In the genomic region with DNA sequence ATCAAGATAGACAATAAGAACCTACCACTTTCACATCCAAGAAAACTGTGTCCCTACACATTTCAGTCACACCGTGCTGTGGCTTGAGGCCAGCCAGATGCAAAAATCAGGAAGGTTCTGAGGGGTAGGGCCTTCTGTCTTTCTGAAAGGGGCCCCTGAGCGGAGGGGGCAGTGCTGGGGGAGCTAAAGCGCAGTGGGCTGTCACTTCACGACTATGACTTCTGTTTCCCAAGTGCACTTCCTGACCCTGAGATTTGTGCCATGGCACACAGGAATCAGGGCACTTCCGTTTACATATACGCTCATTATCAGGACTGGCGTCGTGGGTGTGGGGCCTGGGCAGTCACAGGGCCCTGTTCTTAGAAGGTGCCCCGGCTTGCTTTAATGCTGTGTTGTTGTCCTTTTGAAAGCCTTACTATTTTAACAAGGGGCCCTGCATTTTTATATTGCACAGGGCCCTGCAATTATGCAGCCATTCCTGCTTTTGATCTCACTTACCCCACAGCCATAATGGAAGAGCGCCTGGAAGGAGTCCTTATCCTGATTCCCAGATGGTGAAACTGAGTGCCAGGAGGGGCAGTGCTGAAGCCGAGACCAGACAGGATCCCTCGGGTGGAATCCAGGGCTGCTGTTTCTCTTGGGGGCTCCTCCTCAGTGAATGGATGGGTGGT, we compare ENCODE assay signal across 1 cellular context.
TF ChIP-seq lines count a peak whose summit lies in the region.

No MANE protein-coding gene starts in this region.

TF ChIP-seq in HepG2, 621 proteins besides CTCF, POLR2A, EP300 and RAD21 (continued from another document and continues in another):
- TF ChIP-seq, protein P1, sequence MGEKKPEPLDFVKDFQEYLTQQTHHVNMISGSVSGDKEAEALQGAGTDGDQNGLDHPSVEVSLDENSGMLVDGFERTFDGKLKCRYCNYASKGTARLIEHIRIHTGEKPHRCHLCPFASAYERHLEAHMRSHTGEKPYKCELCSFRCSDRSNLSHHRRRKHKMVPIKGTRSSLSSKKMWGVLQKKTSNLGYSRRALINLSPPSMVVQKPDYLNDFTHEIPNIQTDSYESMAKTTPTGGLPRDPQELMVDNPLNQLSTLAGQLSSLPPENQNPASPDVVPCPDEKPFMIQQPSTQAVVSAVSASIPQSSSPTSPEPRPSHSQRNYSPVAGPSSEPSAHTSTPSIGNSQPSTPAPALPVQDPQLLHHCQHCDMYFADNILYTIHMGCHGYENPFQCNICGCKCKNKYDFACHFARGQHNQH (CRISPR knock-in tag; IDR thresholded peaks at IDR 0.05): no peak
- TF ChIP-seq, protein P2, sequence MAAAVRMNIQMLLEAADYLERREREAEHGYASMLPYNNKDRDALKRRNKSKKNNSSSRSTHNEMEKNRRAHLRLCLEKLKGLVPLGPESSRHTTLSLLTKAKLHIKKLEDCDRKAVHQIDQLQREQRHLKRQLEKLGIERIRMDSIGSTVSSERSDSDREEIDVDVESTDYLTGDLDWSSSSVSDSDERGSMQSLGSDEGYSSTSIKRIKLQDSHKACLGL (CRISPR knock-in tag; IDR thresholded peaks at IDR 0.05): peak; percentile 48; the same call in 1 of the 2 replicates
- TF ChIP-seq, protein P3, sequence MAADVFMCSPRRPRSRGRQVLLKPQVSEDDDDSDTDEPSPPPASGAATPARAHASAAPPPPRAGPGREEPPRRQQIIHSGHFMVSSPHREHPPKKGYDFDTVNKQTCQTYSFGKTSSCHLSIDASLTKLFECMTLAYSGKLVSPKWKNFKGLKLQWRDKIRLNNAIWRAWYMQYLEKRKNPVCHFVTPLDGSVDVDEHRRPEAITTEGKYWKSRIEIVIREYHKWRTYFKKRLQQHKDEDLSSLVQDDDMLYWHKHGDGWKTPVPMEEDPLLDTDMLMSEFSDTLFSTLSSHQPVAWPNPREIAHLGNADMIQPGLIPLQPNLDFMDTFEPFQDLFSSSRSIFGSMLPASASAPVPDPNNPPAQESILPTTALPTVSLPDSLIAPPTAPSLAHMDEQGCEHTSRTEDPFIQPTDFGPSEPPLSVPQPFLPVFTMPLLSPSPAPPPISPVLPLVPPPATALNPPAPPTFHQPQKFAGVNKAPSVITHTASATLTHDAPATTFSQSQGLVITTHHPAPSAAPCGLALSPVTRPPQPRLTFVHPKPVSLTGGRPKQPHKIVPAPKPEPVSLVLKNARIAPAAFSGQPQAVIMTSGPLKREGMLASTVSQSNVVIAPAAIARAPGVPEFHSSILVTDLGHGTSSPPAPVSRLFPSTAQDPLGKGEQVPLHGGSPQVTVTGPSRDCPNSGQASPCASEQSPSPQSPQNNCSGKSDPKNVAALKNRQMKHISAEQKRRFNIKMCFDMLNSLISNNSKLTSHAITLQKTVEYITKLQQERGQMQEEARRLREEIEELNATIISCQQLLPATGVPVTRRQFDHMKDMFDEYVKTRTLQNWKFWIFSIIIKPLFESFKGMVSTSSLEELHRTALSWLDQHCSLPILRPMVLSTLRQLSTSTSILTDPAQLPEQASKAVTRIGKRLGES (CRISPR knock-in tag; IDR thresholded peaks at IDR 0.05; ENCODE audit: borderline replicate concordance): no peak
- TF ChIP-seq NCOA2 (CRISPR knock-in tag; IDR thresholded peaks at IDR 0.05) (no peak), ZNF749 (CRISPR knock-in tag; IDR thresholded peaks at IDR 0.05; ENCODE audit: borderline replicate concordance) (no peak), ZSCAN21 (CRISPR knock-in tag; IDR thresholded peaks at IDR 0.05; ENCODE audit: borderline replicate concordance) (peak; percentile 7; the same call in 1 of the 2 replicates), KLF12 (CRISPR knock-in tag; IDR thresholded peaks at IDR 0.05; ENCODE audit: borderline replicate concordance) (no peak), ZNF558 (CRISPR knock-in tag; IDR thresholded peaks at IDR 0.05; ENCODE audit: borderline replicate concordance) (peak; percentile 73; the same call in 1 of the 2 replicates), EZH2 (conservative IDR thresholded peaks at IDR 0.05; ENCODE audit: low read depth, low read length) (no peak), ZIK1 (CRISPR knock-in tag; IDR thresholded peaks at IDR 0.05; ENCODE audit: borderline replicate concordance, low read depth) (no peak), GATAD2A (CRISPR knock-in tag; IDR thresholded peaks at IDR 0.05) (peak; percentile 71), GLI4 (CRISPR knock-in tag; IDR thresholded peaks at IDR 0.05; ENCODE audit: borderline replicate concordance) (no peak), ZNF180 (CRISPR knock-in tag; IDR thresholded peaks at IDR 0.05; ENCODE audit: borderline replicate concordance, low read depth) (no peak), ZNF30 (CRISPR knock-in tag; IDR thresholded peaks at IDR 0.05) (no peak), SP1 (IDR thresholded peaks at IDR 0.05) (no peak), SP1 (CRISPR knock-in tag; IDR thresholded peaks at IDR 0.05) (no peak), TRIM24 (CRISPR knock-in tag; IDR thresholded peaks at IDR 0.05) (no peak), SRSF1 (optimal IDR thresholded peaks at IDR 0.05; ENCODE audit: low read depth, low read length) (no peak), TEAD3 (CRISPR knock-in tag; optimal IDR thresholded peaks at IDR 0.05; ENCODE audit: borderline replicate concordance) (peak; percentile 5), ZNF468 (CRISPR knock-in tag; IDR thresholded peaks at IDR 0.05) (no peak), ZNF572 (CRISPR knock-in tag; IDR thresholded peaks at IDR 0.05) (peak; percentile 82; the same call in 1 of the 2 replicates), MTF2 (CRISPR knock-in tag; IDR thresholded peaks at IDR 0.05; ENCODE audit: borderline replicate concordance) (no peak), YEATS4 (CRISPR knock-in tag; IDR thresholded peaks at IDR 0.05; ENCODE audit: borderline replicate concordance) (no peak; the same call in 1 of the 2 replicates), SKI (IDR thresholded peaks at IDR 0.05; ENCODE audit: partially characterized antibody) (no peak), KDM4B (CRISPR knock-in tag; IDR thresholded peaks at IDR 0.05) (no peak), PPARG (CRISPR knock-in tag; conservative IDR thresholded peaks at IDR 0.05) (no peak), YY1 (IDR thresholded peaks at IDR 0.05; ENCODE audit: insufficient read depth, insufficient replicate concordance, low read depth, low read length) (peak; percentile 28), SNAPC2 (CRISPR knock-in tag; IDR thresholded peaks at IDR 0.05) (no peak; the same call in 1 of the 2 replicates), ZFP41 (CRISPR knock-in tag; IDR thresholded peaks at IDR 0.05; ENCODE audit: borderline replicate concordance) (no peak), ZNF660 (CRISPR knock-in tag; IDR thresholded peaks at IDR 0.05; ENCODE audit: borderline replicate concordance, low read depth) (no peak), ZNF766 (CRISPR knock-in tag; IDR thresholded peaks at IDR 0.05; ENCODE audit: borderline replicate concordance) (0 out of 2 replicates have a peak, but pooled peaks have one; percentile 31)
- TF ChIP-seq, protein P4, sequence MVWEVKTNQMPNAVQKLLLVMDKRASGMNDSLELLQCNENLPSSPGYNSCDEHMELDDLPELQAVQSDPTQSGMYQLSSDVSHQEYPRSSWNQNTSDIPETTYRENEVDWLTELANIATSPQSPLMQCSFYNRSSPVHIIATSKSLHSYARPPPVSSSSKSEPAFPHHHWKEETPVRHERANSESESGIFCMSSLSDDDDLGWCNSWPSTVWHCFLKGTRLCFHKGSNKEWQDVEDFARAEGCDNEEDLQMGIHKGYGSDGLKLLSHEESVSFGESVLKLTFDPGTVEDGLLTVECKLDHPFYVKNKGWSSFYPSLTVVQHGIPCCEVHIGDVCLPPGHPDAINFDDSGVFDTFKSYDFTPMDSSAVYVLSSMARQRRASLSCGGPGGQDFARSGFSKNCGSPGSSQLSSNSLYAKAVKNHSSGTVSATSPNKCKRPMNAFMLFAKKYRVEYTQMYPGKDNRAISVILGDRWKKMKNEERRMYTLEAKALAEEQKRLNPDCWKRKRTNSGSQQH (CRISPR knock-in tag; IDR thresholded peaks at IDR 0.05; ENCODE audit: low read depth): no peak
- TF ChIP-seq, protein P5, sequence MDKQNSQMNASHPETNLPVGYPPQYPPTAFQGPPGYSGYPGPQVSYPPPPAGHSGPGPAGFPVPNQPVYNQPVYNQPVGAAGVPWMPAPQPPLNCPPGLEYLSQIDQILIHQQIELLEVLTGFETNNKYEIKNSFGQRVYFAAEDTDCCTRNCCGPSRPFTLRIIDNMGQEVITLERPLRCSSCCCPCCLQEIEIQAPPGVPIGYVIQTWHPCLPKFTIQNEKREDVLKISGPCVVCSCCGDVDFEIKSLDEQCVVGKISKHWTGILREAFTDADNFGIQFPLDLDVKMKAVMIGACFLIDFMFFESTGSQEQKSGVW (CRISPR knock-in tag; IDR thresholded peaks at IDR 0.05; ENCODE audit: borderline replicate concordance): no peak
- TF ChIP-seq, protein P6, sequence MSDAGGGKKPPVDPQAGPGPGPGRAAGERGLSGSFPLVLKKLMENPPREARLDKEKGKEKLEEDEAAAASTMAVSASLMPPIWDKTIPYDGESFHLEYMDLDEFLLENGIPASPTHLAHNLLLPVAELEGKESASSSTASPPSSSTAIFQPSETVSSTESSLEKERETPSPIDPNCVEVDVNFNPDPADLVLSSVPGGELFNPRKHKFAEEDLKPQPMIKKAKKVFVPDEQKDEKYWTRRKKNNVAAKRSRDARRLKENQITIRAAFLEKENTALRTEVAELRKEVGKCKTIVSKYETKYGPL (CRISPR knock-in tag; IDR thresholded peaks at IDR 0.05): no peak
- TF ChIP-seq, protein P7, sequence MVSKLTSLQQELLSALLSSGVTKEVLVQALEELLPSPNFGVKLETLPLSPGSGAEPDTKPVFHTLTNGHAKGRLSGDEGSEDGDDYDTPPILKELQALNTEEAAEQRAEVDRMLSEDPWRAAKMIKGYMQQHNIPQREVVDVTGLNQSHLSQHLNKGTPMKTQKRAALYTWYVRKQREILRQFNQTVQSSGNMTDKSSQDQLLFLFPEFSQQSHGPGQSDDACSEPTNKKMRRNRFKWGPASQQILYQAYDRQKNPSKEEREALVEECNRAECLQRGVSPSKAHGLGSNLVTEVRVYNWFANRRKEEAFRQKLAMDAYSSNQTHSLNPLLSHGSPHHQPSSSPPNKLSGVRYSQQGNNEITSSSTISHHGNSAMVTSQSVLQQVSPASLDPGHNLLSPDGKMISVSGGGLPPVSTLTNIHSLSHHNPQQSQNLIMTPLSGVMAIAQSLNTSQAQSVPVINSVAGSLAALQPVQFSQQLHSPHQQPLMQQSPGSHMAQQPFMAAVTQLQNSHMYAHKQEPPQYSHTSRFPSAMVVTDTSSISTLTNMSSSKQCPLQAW (CRISPR knock-in tag; IDR thresholded peaks at IDR 0.05): peak; percentile 71; the same call in 1 of the 2 replicates
- TF ChIP-seq, protein P8, sequence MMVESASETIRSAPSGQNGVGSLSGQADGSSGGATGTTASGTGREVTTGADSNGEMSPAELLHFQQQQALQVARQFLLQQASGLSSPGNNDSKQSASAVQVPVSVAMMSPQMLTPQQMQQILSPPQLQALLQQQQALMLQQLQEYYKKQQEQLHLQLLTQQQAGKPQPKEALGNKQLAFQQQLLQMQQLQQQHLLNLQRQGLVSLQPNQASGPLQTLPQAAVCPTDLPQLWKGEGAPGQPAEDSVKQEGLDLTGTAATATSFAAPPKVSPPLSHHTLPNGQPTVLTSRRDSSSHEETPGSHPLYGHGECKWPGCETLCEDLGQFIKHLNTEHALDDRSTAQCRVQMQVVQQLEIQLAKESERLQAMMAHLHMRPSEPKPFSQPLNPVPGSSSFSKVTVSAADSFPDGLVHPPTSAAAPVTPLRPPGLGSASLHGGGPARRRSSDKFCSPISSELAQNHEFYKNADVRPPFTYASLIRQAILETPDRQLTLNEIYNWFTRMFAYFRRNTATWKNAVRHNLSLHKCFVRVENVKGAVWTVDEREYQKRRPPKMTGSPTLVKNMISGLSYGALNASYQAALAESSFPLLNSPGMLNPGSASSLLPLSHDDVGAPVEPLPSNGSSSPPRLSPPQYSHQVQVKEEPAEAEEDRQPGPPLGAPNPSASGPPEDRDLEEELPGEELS (CRISPR knock-in tag; IDR thresholded peaks at IDR 0.05): peak; percentile 42; the same call in 1 of the 2 replicates
- TF ChIP-seq, protein P9, sequence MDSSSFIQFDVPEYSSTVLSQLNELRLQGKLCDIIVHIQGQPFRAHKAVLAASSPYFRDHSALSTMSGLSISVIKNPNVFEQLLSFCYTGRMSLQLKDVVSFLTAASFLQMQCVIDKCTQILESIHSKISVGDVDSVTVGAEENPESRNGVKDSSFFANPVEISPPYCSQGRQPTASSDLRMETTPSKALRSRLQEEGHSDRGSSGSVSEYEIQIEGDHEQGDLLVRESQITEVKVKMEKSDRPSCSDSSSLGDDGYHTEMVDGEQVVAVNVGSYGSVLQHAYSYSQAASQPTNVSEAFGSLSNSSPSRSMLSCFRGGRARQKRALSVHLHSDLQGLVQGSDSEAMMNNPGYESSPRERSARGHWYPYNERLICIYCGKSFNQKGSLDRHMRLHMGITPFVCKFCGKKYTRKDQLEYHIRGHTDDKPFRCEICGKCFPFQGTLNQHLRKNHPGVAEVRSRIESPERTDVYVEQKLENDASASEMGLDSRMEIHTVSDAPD (CRISPR knock-in tag; IDR thresholded peaks at IDR 0.05): no peak
- TF ChIP-seq, protein P10, sequence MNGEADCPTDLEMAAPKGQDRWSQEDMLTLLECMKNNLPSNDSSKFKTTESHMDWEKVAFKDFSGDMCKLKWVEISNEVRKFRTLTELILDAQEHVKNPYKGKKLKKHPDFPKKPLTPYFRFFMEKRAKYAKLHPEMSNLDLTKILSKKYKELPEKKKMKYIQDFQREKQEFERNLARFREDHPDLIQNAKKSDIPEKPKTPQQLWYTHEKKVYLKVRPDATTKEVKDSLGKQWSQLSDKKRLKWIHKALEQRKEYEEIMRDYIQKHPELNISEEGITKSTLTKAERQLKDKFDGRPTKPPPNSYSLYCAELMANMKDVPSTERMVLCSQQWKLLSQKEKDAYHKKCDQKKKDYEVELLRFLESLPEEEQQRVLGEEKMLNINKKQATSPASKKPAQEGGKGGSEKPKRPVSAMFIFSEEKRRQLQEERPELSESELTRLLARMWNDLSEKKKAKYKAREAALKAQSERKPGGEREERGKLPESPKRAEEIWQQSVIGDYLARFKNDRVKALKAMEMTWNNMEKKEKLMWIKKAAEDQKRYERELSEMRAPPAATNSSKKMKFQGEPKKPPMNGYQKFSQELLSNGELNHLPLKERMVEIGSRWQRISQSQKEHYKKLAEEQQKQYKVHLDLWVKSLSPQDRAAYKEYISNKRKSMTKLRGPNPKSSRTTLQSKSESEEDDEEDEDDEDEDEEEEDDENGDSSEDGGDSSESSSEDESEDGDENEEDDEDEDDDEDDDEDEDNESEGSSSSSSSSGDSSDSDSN (CRISPR knock-in tag; IDR thresholded peaks at IDR 0.05): no peak
- TF ChIP-seq, protein P11, sequence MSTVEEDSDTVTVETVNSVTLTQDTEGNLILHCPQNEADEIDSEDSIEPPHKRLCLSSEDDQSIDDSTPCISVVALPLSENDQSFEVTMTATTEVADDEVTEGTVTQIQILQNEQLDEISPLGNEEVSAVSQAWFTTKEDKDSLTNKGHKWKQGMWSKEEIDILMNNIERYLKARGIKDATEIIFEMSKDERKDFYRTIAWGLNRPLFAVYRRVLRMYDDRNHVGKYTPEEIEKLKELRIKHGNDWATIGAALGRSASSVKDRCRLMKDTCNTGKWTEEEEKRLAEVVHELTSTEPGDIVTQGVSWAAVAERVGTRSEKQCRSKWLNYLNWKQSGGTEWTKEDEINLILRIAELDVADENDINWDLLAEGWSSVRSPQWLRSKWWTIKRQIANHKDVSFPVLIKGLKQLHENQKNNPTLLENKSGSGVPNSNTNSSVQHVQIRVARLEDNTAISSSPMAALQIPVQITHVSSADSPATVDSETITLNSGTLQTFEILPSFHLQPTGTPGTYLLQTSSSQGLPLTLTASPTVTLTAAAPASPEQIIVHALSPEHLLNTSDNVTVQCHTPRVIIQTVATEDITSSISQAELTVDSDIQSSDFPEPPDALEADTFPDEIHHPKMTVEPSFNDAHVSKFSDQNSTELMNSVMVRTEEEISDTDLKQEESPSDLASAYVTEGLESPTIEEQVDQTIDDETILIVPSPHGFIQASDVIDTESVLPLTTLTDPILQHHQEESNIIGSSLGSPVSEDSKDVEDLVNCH (CRISPR knock-in tag; IDR thresholded peaks at IDR 0.05): no peak
